Comparison of ENCODE assay signal across 10 cellular contexts in the genomic region with DNA sequence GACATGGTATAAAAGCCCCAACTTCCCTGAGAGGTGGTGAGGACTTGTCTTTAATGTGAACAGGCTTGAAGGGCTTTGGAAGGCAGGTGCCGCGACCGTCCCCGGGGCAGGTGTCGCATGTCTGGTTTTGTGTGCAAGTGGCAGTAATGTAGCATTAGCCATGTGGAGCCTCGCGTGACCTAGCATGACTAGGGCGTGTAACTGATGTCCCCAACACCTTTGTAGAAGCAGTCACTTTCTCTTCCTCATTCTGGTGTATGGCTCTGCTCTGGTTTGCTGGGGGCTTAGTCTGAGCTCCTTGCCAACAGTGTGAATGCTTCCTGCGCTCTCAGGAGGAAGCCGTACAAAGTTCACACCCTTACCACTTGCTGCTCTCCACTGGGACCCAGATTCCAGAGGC.
DNase-seq lines count a peak whose midpoint lies in the region; ATAC-seq, FAIRE-seq and TF ChIP-seq lines count a peak whose summit lies in the region.
"Had no signal": no experiment of that assay in that cellular context is flagged by ENCODE, and none has a peak within 500 bp of the region (broad histone marks: within the 10 kb centered on the region; RNA-seq: fewer than 3 reads in every experiment).

No MANE protein-coding gene starts in this region.

- FAIRE-seq in HepG2 (lab: Jason Lieb, UNC) = no peak

- H3K27ac ChIP-seq in gastrocnemius medialis (peak overlapping the region in 3 of 4 donors; percentile 49 to 68 (median 54)), HepG2 (ENCODE audit: extremely low read length, insufficient read depth, low read length) (no peak overlapping the region), foreskin keratinocyte (no peak overlapping the region)

- no peak overlapping the region for H3K4me3 Mint-ChIP-seq in activated naive CD4-positive, alpha-beta T cell treated with anti-CD3 and anti-CD28 coated beads, Interleukin-2, amount 10 ng/mL, durations not matched to agents 7 days and 5 days

- in situ Hi-C loops in gastrocnemius medialis (cut with MboI; ENCODE audit: low sequenced_read_pairs in 4 of 4) = loop anchor here in 1 of 4 donors (25.0 kb wide), 1 partner anchor 460 kb away; no protein-coding TSS in a partner anchor
- in situ Hi-C loops in HepG2 (cut with HindIII; ENCODE audit: extremely low pct_ligation_motif_present, low pct_unique_long_range_greater_than_20kb) = loop anchor here (25.0 kb wide), 1 partner anchor 665 kb away; no protein-coding TSS in a partner anchor

- no CpG with 5 or more reads among the region's 10 CpGs for WGBS in HepG2 (ENCODE audit: low lambda C conversion rate)

- no TSS peak for BruUV-seq in HepG2 (replicated peaks; lab: Mats Ljungman, UMichigan)

- TF ChIP-seq CTCF in gastrocnemius medialis (IDR thresholded peaks at IDR 0.05 in 4 of 5, conservative IDR thresholded peaks at IDR 0.05 in 1 of 5) (no peak), HepG2 (CRISPR knock-in tag; IDR thresholded peaks at IDR 0.05) (no peak), foreskin keratinocyte (conservative IDR thresholded peaks at IDR 0.05) (no peak)

- POLR2A ChIA-PET in HepG2 (lab: Yijun Ruan, JAX) = no interaction called here

- H3K9me3 ChIP-seq in gastrocnemius medialis (no peaks in the 10 kb centered on the region), HepG2 (ENCODE audit: low read length) (no peaks in the 10 kb centered on the region)

- intact Hi-C loops in gastrocnemius medialis (cut with DNase I; ENCODE audit: low total_unique reads) = no loop called here
- intact Hi-C loops in HepG2 (cut with micrococcal nuclease; ENCODE audit: unreplicated experiment) = no loop called here

- no peaks in the 10 kb centered on the region for H3K4me1 Mint-ChIP-seq in activated naive CD4-positive, alpha-beta T cell treated with anti-CD3 and anti-CD28 coated beads, Interleukin-2, amount 10 ng/mL, durations not matched to agents 7 days and 5 days

- peaks cover 16% of the 10 kb centered on the region for H3K36me3 Mint-ChIP-seq in activated naive CD4-positive, alpha-beta T cell treated with anti-CD3 and anti-CD28 coated beads, Interleukin-2, amount 10 ng/mL, durations not matched to agents 7 days and 5 days

- H3K36me3 ChIP-seq in gastrocnemius medialis (no peaks in the 10 kb centered on the region), HepG2 (replicated peaks in 1 of 2; ENCODE audit: control insufficient read depth in 1 of 2, insufficient read depth in 2 of 2, low read length in 2 of 2) (no peaks in the 10 kb centered on the region)

- TF ChIP-seq RAD21 in HepG2 (CRISPR knock-in tag; IDR thresholded peaks at IDR 0.05) = no peak

- H3K27me3 ChIP-seq in gastrocnemius medialis (no peaks in the 10 kb centered on the region), HepG2 (ENCODE audit: control insufficient read depth in 1 of 2, insufficient read depth in 2 of 2, low read length in 2 of 2) (no peaks in the 10 kb centered on the region), foreskin keratinocyte (no peaks in the 10 kb centered on the region)

- no peak overlapping the region for H2AFZ ChIP-seq in HepG2 (ENCODE audit: low read length)

- no peaks in the 10 kb centered on the region for H3K9me3 Mint-ChIP-seq in activated naive CD4-positive, alpha-beta T cell treated with anti-CD3 and anti-CD28 coated beads, Interleukin-2, amount 10 ng/mL, durations not matched to agents 7 days and 5 days

- no peak for TF ChIP-seq EP300 in HepG2 (IDR thresholded peaks at IDR 0.05; ENCODE audit: low read depth in 2 of 2, low read length in 2 of 2)
- no peak for TF ChIP-seq EP300 in HepG2 (CRISPR knock-in tag; IDR thresholded peaks at IDR 0.05; ENCODE audit: borderline replicate concordance)

- no peak overlapping the region for H3K9ac ChIP-seq in HepG2 (ENCODE audit: insufficient read depth, low read depth, low read length)

- CTCF ChIA-PET in activated naive CD4-positive, alpha-beta T cell treated with anti-CD3 and anti-CD28 coated beads, Interleukin-2, amount 10 ng/mL, durations not matched to agents 7 days and 5 days (lab: Charles Lee) = no interaction called here
- CTCF ChIA-PET in HepG2 (lab: Yijun Ruan, JAX; ENCODE audit: low intra/inter-chr PET ratio, low total read pairs) = no interaction called here

- H3K79me2 ChIP-seq in HepG2 (ENCODE audit: insufficient read depth, low read length) = no peaks in the 10 kb centered on the region

- no peak overlapping the region for H3K4me2 ChIP-seq in HepG2 (ENCODE audit: low read depth, low read length)

- peak overlapping the region; percentile 60 for H3K27ac Mint-ChIP-seq in activated naive CD4-positive, alpha-beta T cell treated with anti-CD3 and anti-CD28 coated beads, Interleukin-2, amount 10 ng/mL, durations not matched to agents 7 days and 5 days

- H3K4me1 ChIP-seq in gastrocnemius medialis = peaks cover 8 to 11% of the 10 kb centered on the region in 2 donors
- no peaks in the 10 kb centered on the region for H3K4me1 ChIP-seq in HepG2 (ENCODE audit: insufficient read depth, low read length)
- H3K4me1 ChIP-seq in foreskin keratinocyte = no peaks in the 10 kb centered on the region

- H3K27me3 Mint-ChIP-seq in activated naive CD4-positive, alpha-beta T cell treated with anti-CD3 and anti-CD28 coated beads, Interleukin-2, amount 10 ng/mL, durations not matched to agents 7 days and 5 days = no peaks in the 10 kb centered on the region

- ATAC-seq in HG02588 (IDR thresholded peaks at IDR 0.05; ENCODE audit: unreplicated experiment) (peak; percentile 100), HG03520 (IDR thresholded peaks at IDR 0.05; ENCODE audit: unreplicated experiment) (peak; percentile 99), gastrocnemius medialis (no peak), HepG2 (no peak), foreskin keratinocyte (no peak)

- TF ChIP-seq POLR2A in gastrocnemius medialis (IDR thresholded peaks at IDR 0.05) (no peak), HepG2 (IDR thresholded peaks at IDR 0.05; ENCODE audit: insufficient read depth in 1 of 2, low read depth in 2 of 2, low read length in 2 of 2) (no peak)

- no peak for DNase-seq in activated naive CD4-positive, alpha-beta T cell treated with anti-CD3 and anti-CD28 coated beads, Interleukin-2, amount 10 ng/mL, durations not matched to agents 7 days and 5 days
- no peak for DNase-seq in activated naive CD4-positive, alpha-beta T cell treated with anti-CD3 and anti-CD28 coated beads, Interleukin-2, amount 50 U/mL, for 16 hours
- DNase-seq in gastrocnemius medialis (no peak), DMS79 (lab: John Stamatoyannopoulos, UW) (no peak), HepG2 (ENCODE audit: low spot score) (no peak), foreskin keratinocyte (no peak)
- DNase-seq: activated gamma-delta T cell, NCI-H1092 had no signal

- H3K4me3 ChIP-seq in gastrocnemius medialis (no peak overlapping the region), HepG2 (replicated peaks in 1 of 3; ENCODE audit: insufficient read depth in 1 of 3, low read depth in 2 of 3, low read length in 3 of 3) (no peak overlapping the region)

- no peaks in the 10 kb centered on the region for H4K20me1 ChIP-seq in HepG2 (ENCODE audit: insufficient read depth, low read length)

TF ChIP-seq in HepG2, 621 proteins besides CTCF, POLR2A, EP300 and RAD21 (continues in another document):
- no peak for TF ChIP-seq ZNF550 (CRISPR knock-in tag; IDR thresholded peaks at IDR 0.05; ENCODE audit: borderline replicate concordance)
- TF ChIP-seq HDAC6 (IDR thresholded peaks at IDR 0.05; ENCODE audit: low read depth, low read length) = no peak
- TF ChIP-seq GATAD1 (CRISPR knock-in tag; IDR thresholded peaks at IDR 0.05) = no peak
- TF ChIP-seq, protein P1, sequence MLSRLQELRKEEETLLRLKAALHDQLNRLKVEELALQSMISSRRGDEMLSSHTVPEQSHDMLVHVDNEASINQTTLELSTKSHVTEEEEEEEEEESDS (CRISPR knock-in tag; IDR thresholded peaks at IDR 0.05; ENCODE audit: borderline replicate concordance) = no peak
- TF ChIP-seq ZNF761 (CRISPR knock-in tag; conservative IDR thresholded peaks at IDR 0.05) = no peak
- no peak for TF ChIP-seq HIVEP1 (CRISPR knock-in tag; IDR thresholded peaks at IDR 0.05)
- TF ChIP-seq U2AF1 (optimal IDR thresholded peaks at IDR 0.05; ENCODE audit: low read depth, low read length) = no peak
- no peak for TF ChIP-seq MTA1 (CRISPR knock-in tag; IDR thresholded peaks at IDR 0.05; ENCODE audit: borderline replicate concordance)
- TF ChIP-seq, protein P2, sequence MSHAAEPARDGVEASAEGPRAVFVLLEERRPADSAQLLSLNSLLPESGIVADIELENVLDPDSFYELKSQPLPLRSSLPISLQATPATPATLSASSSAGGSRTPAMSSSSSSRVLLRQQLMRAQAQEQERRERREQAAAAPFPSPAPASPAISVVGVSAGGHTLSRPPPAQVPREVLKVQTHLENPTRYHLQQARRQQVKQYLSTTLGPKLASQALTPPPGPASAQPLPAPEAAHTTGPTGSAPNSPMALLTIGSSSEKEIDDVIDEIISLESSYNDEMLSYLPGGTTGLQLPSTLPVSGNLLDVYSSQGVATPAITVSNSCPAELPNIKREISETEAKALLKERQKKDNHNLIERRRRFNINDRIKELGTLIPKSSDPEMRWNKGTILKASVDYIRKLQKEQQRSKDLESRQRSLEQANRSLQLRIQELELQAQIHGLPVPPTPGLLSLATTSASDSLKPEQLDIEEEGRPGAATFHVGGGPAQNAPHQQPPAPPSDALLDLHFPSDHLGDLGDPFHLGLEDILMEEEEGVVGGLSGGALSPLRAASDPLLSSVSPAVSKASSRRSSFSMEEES (CRISPR knock-in tag; IDR thresholded peaks at IDR 0.05) = no peak
- TF ChIP-seq NCOA5 (CRISPR knock-in tag; IDR thresholded peaks at IDR 0.05) = no peak
- no peak for TF ChIP-seq FOXJ3 (CRISPR knock-in tag; IDR thresholded peaks at IDR 0.05; ENCODE audit: borderline replicate concordance)
- no peak for TF ChIP-seq FOXC1 (CRISPR knock-in tag; IDR thresholded peaks at IDR 0.05; ENCODE audit: borderline replicate concordance)
- no peak for TF ChIP-seq ZFP36L2 (CRISPR knock-in tag; IDR thresholded peaks at IDR 0.05)
- TF ChIP-seq ZNF660 (CRISPR knock-in tag; IDR thresholded peaks at IDR 0.05; ENCODE audit: borderline replicate concordance, low read depth) = no peak
- TF ChIP-seq ZMAT3 (CRISPR knock-in tag; conservative IDR thresholded peaks at IDR 0.05) = no peak
- TF ChIP-seq ZNF543 (CRISPR knock-in tag; IDR thresholded peaks at IDR 0.05) = no peak
- TF ChIP-seq ZNF564 (CRISPR knock-in tag; IDR thresholded peaks at IDR 0.05) = no peak

Comparison
In these comparisons a context has a peak if more than half of its experiments do, and no peak if none do; other contexts are left out.
1. ATAC-seq: peak in HG02588 (single experiment) and HG03520 (single experiment); none in gastrocnemius medialis (0 of 2), HepG2 (single experiment) and foreskin keratinocyte (single experiment).
2. H3K27ac ChIP-seq: peak in gastrocnemius medialis (3 of 4); none in HepG2 (single experiment) and foreskin keratinocyte (single experiment).